ENCODE assay signal across 15 cellular contexts in the genomic region with DNA sequence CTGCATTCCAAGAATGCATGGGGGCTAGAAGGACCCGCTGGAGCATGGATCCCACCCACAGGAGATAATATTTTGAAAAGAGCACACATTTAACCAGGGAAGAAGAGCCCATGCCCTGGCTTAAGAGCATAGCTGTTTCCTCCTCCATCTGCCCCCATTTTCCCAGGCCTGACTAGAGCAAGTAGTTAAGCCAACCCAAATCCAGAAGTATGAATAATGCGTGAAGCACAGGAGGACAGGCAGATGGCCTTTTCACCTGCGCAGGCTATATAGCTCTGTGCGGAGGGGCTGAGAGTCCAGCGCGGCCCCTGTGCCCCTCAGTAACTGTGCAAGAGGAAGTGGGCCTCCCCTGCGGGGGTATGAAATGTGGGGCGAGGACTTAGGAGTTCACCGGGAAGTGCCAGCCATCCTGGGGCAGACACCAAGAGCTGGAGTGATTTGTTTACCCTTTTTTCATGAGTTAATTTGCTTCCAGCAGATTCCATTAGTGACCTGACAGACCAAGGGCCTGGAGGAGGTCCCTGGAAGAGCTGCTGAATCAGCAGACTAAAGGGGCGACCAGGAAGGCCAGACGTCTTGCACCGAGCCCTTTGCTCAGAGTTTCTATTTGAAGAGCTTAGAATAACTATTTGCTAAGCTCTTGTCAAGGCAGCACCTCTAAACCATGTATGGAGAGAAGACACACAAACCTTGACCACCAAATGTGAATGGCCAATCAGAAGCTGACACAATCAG. TPM values are rescaled to one million over a fixed set of nuclear protein-coding genes. Genes with fewer than 3 reads are reported as not detected.
DNase-seq lines count a peak whose midpoint lies in the region; ATAC-seq and TF ChIP-seq lines count a peak whose summit lies in the region.
"Had no signal": no experiment of that assay in that cellular context is flagged by ENCODE, and none has a peak within 500 bp of the region (broad histone marks: within the 10 kb centered on the region; RNA-seq: fewer than 3 reads in every experiment).

No MANE protein-coding gene starts in this region.

- H3K36me3 Mint-ChIP-seq in WTC11, result no peaks in the 10 kb centered on the region

- H3K18ac ChIP-seq in IMR-90 (ENCODE audit: low read depth, low read length) (no peak overlapping the region), mesenchymal stem cell (ENCODE audit: low read depth in 1 of 2, low read length in 2 of 2) (peak overlapping the region; percentile 72 to 78)

- no peak overlapping the region for H4K8ac ChIP-seq in IMR-90 (ENCODE audit: low read depth in 2 of 2, low read length in 2 of 2)
- H4K8ac ChIP-seq in mesenchymal stem cell (ENCODE audit: low read length), result peak overlapping the region; percentile 73

- H3K4me1 ChIP-seq in IMR-90 (ENCODE audit: control insufficient read depth, insufficient read depth, low read length), result peaks cover 3% of the 10 kb centered on the region; the same call in 1 of the 2 replicates
- H3K4me1 ChIP-seq in mesenchymal stem cell (ENCODE audit: control insufficient read depth, insufficient read depth, low read depth, low read length), result peaks cover 13% of the 10 kb centered on the region
- H3K4me1 ChIP-seq in prostate gland (replicated peaks), result no peaks in the 10 kb centered on the region

- H2BK15ac ChIP-seq in IMR-90 (ENCODE audit: low read depth, low read length) (no peak overlapping the region), mesenchymal stem cell (ENCODE audit: low read depth, poor library complexity, severe bottlenecking) (peak overlapping the region; percentile 21)

- no peak for DNase-seq in IMR-90
- no peak for DNase-seq in WTC11 (ENCODE audit: low spot score)
- DNase-seq in mesenchymal stem cell, result peak; percentile 26
- peak; percentile 31 for DNase-seq in renal cortical epithelial cell (ENCODE audit: low read depth)
- no peak for DNase-seq in prostate gland (ENCODE audit: low spot score)
- DNase-seq: DMS 273 treated with DMSO at 0.1 percent for 48 hours, HCEC 1CT, NCI-H1105, NCI-H1694 treated with DMSO at 0.1 percent for 48 hours, NCI-H446, NCI-H774, SHP77 had no signal

- H3K4me3 ChIP-seq in IMR-90 (ENCODE audit: insufficient read depth, low read depth, low read length) (no peak overlapping the region), mesenchymal stem cell (ENCODE audit: insufficient read depth in 1 of 2, low read depth in 1 of 2, low read length in 2 of 2) (no peak overlapping the region), prostate gland (no peak overlapping the region)
- H3K4me3 ChIP-seq: BLaER1 treated with 17β-estradiol and CSF1 and Interleukin-3, amounts not matched to agents 10 nM and 100 nM had no signal

- in situ Hi-C loops in IMR-90 (cut with MboI; ENCODE audit: low sequenced_read_pairs), result no loop called here

- H3K27me3 Mint-ChIP-seq in WTC11 (ENCODE audit: low read depth), result peaks cover 3% of the 10 kb centered on the region; the same call in 1 of the 2 replicates

- no peaks in the 10 kb centered on the region; the same call in 1 of the 2 replicates for H3K9me3 Mint-ChIP-seq in WTC11

- WGBS in IMR-90 (ENCODE audit: extremely low coverage in 2 of 2, insufficient read length in 1 of 2), 2 experiments, result 82% methylated on average over 9 of the region's 12 CpGs; no CpG with 5 or more reads in 1 of the 2 experiments
- WGBS in mesenchymal stem cell, result 71% methylated on average over 10 of the region's 12 CpGs
- WGBS in prostate gland, result 57% methylated on average over 12 of the region's 12 CpGs

- H3K36me3 ChIP-seq in IMR-90 (ENCODE audit: control insufficient read depth, insufficient read depth, low read length) (peaks cover 2% of the 10 kb centered on the region; the same call in 1 of the 2 replicates), mesenchymal stem cell (ENCODE audit: control insufficient read depth in 1 of 2, insufficient read depth in 2 of 2, low read depth in 1 of 2, low read length in 2 of 2) (peaks cover 0 to 7% of the 10 kb centered on the region in 2 experiments), prostate gland (no peaks in the 10 kb centered on the region)
- H3K36me3 ChIP-seq: BLaER1 treated with 17β-estradiol and CSF1 and Interleukin-3, amounts not matched to agents 10 nM and 100 nM had no signal

- no peak overlapping the region for H3K27ac Mint-ChIP-seq in WTC11

- no peak overlapping the region for H3K4ac ChIP-seq in IMR-90 (ENCODE audit: low read depth, low read length)
- no peak overlapping the region for H3K4ac ChIP-seq in mesenchymal stem cell (ENCODE audit: low read depth in 1 of 2, low read length in 2 of 2)

- H3K27me3 ChIP-seq in IMR-90 (ENCODE audit: control insufficient read depth, insufficient read depth, low read length) (no peaks in the 10 kb centered on the region), mesenchymal stem cell (ENCODE audit: control insufficient read depth in 1 of 2, insufficient read depth in 1 of 2, low read length in 2 of 2) (no peaks in the 10 kb centered on the region), prostate gland (replicated peaks; ENCODE audit: insufficient read depth) (no peaks in the 10 kb centered on the region)
- H3K27me3 ChIP-seq: BLaER1 treated with 17β-estradiol and CSF1 and Interleukin-3, amounts not matched to agents 10 nM and 100 nM had no signal

- ATAC-seq in IMR-90 (ENCODE audit: low read depth) (no peak), WTC11 (peak; percentile 47), GM21737 (IDR thresholded peaks at IDR 0.05; ENCODE audit: unreplicated experiment) (no peak), GM21786 (IDR thresholded peaks at IDR 0.05; ENCODE audit: unreplicated experiment) (no peak)

- TF ChIP-seq CTCF in IMR-90 (conservative IDR thresholded peaks at IDR 0.05; ENCODE audit: low read depth, low read length), result no peak
- no peak for TF ChIP-seq CTCF in WTC11 (IDR thresholded peaks at IDR 0.05)
- no peak for TF ChIP-seq CTCF in prostate gland (IDR thresholded peaks at IDR 0.05)

- H4K5ac ChIP-seq in IMR-90 (ENCODE audit: low read depth, low read length), result no peak overlapping the region

- no peak overlapping the region for H2AK9ac ChIP-seq in IMR-90 (replicated peaks; ENCODE audit: low read depth, low read length, poor library complexity)

- H3K23ac ChIP-seq in IMR-90 (ENCODE audit: low read depth, low read length) (no peak overlapping the region), mesenchymal stem cell (ENCODE audit: low read length in 2 of 2) (no peak overlapping the region)

- no peak for TF ChIP-seq RAD21 in IMR-90 (IDR thresholded peaks at IDR 0.05; ENCODE audit: low read length)

- H3K9ac ChIP-seq in IMR-90 (ENCODE audit: low read depth, low read length), result no peak overlapping the region
- H3K9ac ChIP-seq in mesenchymal stem cell (ENCODE audit: low read length), result no peak overlapping the region
- H3K9ac ChIP-seq: BLaER1 treated with 17β-estradiol and CSF1 and Interleukin-3, amounts not matched to agents 10 nM and 100 nM had no signal

- H3K9me3 ChIP-seq in IMR-90 (ENCODE audit: control insufficient read depth, insufficient read depth, low read length) (no peaks in the 10 kb centered on the region), mesenchymal stem cell (ENCODE audit: control insufficient read depth, low read length) (no peaks in the 10 kb centered on the region), prostate gland (no peaks in the 10 kb centered on the region)
- H3K9me3 ChIP-seq: BLaER1 treated with 17β-estradiol and CSF1 and Interleukin-3, amounts not matched to agents 10 nM and 100 nM had no signal

- H3K4me1 Mint-ChIP-seq in WTC11, result peaks cover 18% of the 10 kb centered on the region

- 0 out of 2 replicates have a peak, but pooled peaks cover 5% of the 10 kb centered on the region for H3K9me1 ChIP-seq in IMR-90 (ENCODE audit: insufficient read depth, low read length)

- intact Hi-C loops in IMR-90 (cut with micrococcal nuclease) (no loop called here), prostate gland (cut with DNase I) (no loop called here)

- dilution Hi-C loops in IMR-90 (cut with HindIII; ENCODE audit: low sequenced_read_pairs, unreplicated experiment), result no loop called here

- H3K79me1 ChIP-seq in IMR-90 (ENCODE audit: low read depth in 1 of 2, low read length in 2 of 2) (peaks cover 45 to 65% of the 10 kb centered on the region in 2 experiments), mesenchymal stem cell (replicated peaks; ENCODE audit: low read length, poor library complexity, severe bottlenecking) (peaks cover 24% of the 10 kb centered on the region)

- H2BK12ac ChIP-seq in mesenchymal stem cell (ENCODE audit: low read length in 2 of 2), result no peak overlapping the region

- H3K4me2 ChIP-seq in IMR-90 (ENCODE audit: low read depth, low read length) (no peak overlapping the region), mesenchymal stem cell (ENCODE audit: low read length, poor library complexity, severe bottlenecking) (no peak overlapping the region)
- H3K4me2 ChIP-seq: BLaER1 treated with 17β-estradiol and CSF1 and Interleukin-3, amounts not matched to agents 10 nM and 100 nM had no signal

- peaks cover 21% of the 10 kb centered on the region for H4K20me1 ChIP-seq in IMR-90 (ENCODE audit: insufficient read depth, low read length)
- H4K20me1 ChIP-seq: BLaER1 treated with 17β-estradiol and CSF1 and Interleukin-3, amounts not matched to agents 10 nM and 100 nM had no signal

- H4K91ac ChIP-seq in IMR-90 (ENCODE audit: insufficient read depth, low read depth, low read length), result no peak overlapping the region
- H4K91ac ChIP-seq in mesenchymal stem cell (ENCODE audit: low read length), result no peak overlapping the region

- H3K56ac ChIP-seq in IMR-90 (ENCODE audit: extremely low read depth, insufficient read depth, low read length), result no peak overlapping the region

- H2BK5ac ChIP-seq in IMR-90 (ENCODE audit: low read depth, low read length, poor library complexity, severe bottlenecking) (no peak overlapping the region), mesenchymal stem cell (ENCODE audit: low read depth, low read length, poor library complexity, severe bottlenecking) (no peak overlapping the region)

- no TSS peak for BruUV-seq in IMR-90 (replicated peaks; lab: Mats Ljungman, UMichigan)

- H2BK20ac ChIP-seq in IMR-90 (ENCODE audit: low read depth, low read length), result no peak overlapping the region

- H2AK5ac ChIP-seq in IMR-90 (ENCODE audit: low read depth, low read length) (no peak overlapping the region), mesenchymal stem cell (ENCODE audit: low read length, severe bottlenecking) (peak overlapping the region; percentile 55)

- no peak for TF ChIP-seq POLR2A in IMR-90 (IDR thresholded peaks at IDR 0.05; ENCODE audit: low read depth, low read length)
- TF ChIP-seq POLR2A in prostate gland (IDR thresholded peaks at IDR 0.05), result no peak

- H2BK120ac ChIP-seq in IMR-90 (ENCODE audit: low read depth, low read length) (no peak overlapping the region), mesenchymal stem cell (ENCODE audit: low read depth, low read length) (no peak overlapping the region)

- no peak overlapping the region for H3K4me3 Mint-ChIP-seq in WTC11

- H3K27ac ChIP-seq in IMR-90 (ENCODE audit: insufficient read depth, low read length) (no peak overlapping the region), mesenchymal stem cell (ENCODE audit: low read length, poor library complexity, severe bottlenecking) (no peak overlapping the region), prostate gland (no peak overlapping the region)
- H3K27ac ChIP-seq: BLaER1 treated with 17β-estradiol and CSF1 and Interleukin-3, amounts not matched to agents 10 nM and 100 nM had no signal

- POLR2A ChIA-PET in IMR-90 (lab: Charles Lee; ENCODE audit: unreplicated experiment), result no interaction called here
- POLR2A ChIA-PET in WTC11 (lab: Charles Lee), result interaction anchor here (1.0 kb wide), 1 partner anchor 9 kb away, joined by 3 read pairs; no protein-coding TSS in a partner anchor

- H3K14ac ChIP-seq in IMR-90 (replicated peaks; ENCODE audit: low read depth, low read length), result no peak overlapping the region
- H3K14ac ChIP-seq in mesenchymal stem cell (ENCODE audit: low read length in 2 of 2), result no peak overlapping the region

- CTCF ChIA-PET in IMR-90 (lab: Yijun Ruan, JAX), result interaction anchor here (0.5 kb wide), 1 partner anchor 46 kb away, joined by 5 read pairs; no protein-coding TSS in a partner anchor
- CTCF ChIA-PET in WTC11 (lab: Charles Lee), result interaction anchor here (0.9 kb wide), 1 partner anchor 343 kb away, joined by 3 read pairs; no protein-coding TSS in a partner anchor

- H2AFZ ChIP-seq in IMR-90 (replicated peaks; ENCODE audit: low read length, poor library complexity) (no peak overlapping the region), mesenchymal stem cell (ENCODE audit: low read depth, low read length) (no peak overlapping the region)

RNA-seq across cellular contexts. Expression of a gene that starts 37.2 kb away (rescaled TPM):
- 32.8 and 48.9 TPM in 2 replicates for total RNA-seq in IMR-90 (2012; rRNA removed)
- 30.5 and 37.7 TPM in 2 replicates for polyA plus RNA-seq in IMR-90 (2012; rRNA removed)
- polyA plus RNA-seq in IMR-90 (2012; cell fraction: cytosol; rRNA removed), result 9.5 and 12.3 TPM in 2 replicates
- 70.5 and 136 TPM in 2 replicates for polyA plus RNA-seq in IMR-90 (2012; cell fraction: nucleus; rRNA removed; ENCODE audit: low replicate concordance)
- 0.31 to 0.53 TPM (median 0.32 TPM) in 3 replicates for total RNA-seq in WTC11 (2021)
- 1.0 TPM for polyA plus RNA-seq in mesenchymal stem cell (2013, experiment 1 of 2)
- 0.90 TPM for polyA plus RNA-seq in mesenchymal stem cell (2013, experiment 2 of 2)
- 3.0 TPM in 2 replicates for total RNA-seq in renal cortical epithelial cell
- total RNA-seq in prostate gland, result 10 to 100 TPM in 1 of 2 donors, not detected in 1; 11.0 TPM

Comparison
In these comparisons a context has a peak if more than half of its experiments do, and no peak if none do; other contexts are left out.
1. DNase-seq: peak in mesenchymal stem cell (single experiment) and renal cortical epithelial cell (single experiment); none in IMR-90 (single experiment), WTC11 (single experiment) and prostate gland (single experiment).